In the genomic region with DNA sequence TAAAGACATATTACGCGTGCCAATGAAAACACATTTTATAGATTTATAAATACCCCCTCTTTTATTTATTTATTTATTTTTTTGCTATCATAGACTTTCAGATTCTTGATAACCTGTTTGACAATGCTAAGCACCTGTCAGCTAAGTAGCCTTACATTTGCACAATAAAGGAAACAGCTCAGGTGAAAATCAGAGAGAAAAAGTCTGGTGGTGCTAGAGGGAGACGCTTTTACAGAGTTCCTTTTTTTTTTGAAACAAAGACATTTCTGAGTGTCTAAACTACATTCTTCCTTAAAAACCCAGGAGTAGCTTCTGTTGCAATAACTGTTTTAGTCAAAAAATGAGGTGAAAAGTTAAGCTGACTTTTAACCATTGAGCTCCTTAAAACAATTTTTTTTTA, we compare ENCODE assay signal across 1 cellular context.
TF ChIP-seq lines count a peak whose summit lies in the region.

No MANE protein-coding gene starts in this region.

TF ChIP-seq in GM23338, 12 proteins besides CTCF, POLR2A, EP300 and RAD21:
- TF ChIP-seq, protein P1, sequence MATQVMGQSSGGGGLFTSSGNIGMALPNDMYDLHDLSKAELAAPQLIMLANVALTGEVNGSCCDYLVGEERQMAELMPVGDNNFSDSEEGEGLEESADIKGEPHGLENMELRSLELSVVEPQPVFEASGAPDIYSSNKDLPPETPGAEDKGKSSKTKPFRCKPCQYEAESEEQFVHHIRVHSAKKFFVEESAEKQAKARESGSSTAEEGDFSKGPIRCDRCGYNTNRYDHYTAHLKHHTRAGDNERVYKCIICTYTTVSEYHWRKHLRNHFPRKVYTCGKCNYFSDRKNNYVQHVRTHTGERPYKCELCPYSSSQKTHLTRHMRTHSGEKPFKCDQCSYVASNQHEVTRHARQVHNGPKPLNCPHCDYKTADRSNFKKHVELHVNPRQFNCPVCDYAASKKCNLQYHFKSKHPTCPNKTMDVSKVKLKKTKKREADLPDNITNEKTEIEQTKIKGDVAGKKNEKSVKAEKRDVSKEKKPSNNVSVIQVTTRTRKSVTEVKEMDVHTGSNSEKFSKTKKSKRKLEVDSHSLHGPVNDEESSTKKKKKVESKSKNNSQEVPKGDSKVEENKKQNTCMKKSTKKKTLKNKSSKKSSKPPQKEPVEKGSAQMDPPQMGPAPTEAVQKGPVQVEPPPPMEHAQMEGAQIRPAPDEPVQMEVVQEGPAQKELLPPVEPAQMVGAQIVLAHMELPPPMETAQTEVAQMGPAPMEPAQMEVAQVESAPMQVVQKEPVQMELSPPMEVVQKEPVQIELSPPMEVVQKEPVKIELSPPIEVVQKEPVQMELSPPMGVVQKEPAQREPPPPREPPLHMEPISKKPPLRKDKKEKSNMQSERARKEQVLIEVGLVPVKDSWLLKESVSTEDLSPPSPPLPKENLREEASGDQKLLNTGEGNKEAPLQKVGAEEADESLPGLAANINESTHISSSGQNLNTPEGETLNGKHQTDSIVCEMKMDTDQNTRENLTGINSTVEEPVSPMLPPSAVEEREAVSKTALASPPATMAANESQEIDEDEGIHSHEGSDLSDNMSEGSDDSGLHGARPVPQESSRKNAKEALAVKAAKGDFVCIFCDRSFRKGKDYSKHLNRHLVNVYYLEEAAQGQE (IDR thresholded peaks at IDR 0.05; ENCODE audit: unreplicated experiment): no peak
- no peak for TF ChIP-seq STAT1 (IDR thresholded peaks at IDR 0.05; ENCODE audit: unreplicated experiment)
TF ChIP-seq in GM23338: peak in this region for 0.
